ENCODE assay signal across 14 cellular contexts in the genomic region with DNA sequence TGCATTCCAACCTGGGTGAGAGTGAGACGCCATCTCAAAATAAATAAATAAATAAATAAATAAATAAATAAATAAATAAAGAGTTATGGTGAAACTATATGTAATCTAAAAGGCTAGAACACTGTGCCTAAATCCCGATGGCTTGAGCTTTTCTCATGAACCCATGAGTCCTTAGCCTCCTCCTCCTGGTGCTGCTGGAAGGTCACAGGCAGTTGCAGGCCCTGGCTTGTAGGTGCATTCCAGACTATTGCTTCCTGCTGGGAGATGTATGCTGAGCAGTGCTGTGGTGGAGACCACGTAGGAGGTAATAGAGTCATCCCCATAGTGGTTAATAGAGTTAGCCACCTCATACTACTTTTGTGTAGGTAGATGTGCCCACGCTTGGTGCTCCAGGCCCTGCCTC.
DNase-seq lines count a peak whose midpoint lies in the region; ATAC-seq and TF ChIP-seq lines count a peak whose summit lies in the region.
"Had no signal": no experiment of that assay in that cellular context is flagged by ENCODE, and none has a peak within 500 bp of the region (broad histone marks: within the 10 kb centered on the region; RNA-seq: fewer than 3 reads in every experiment).

No MANE protein-coding gene starts in this region.

- H3K4me3 Mint-ChIP-seq in stimulated activated memory B cell treated with anti-CD40 and anti-IgM and Interleukin-4, amounts not matched to agents 10 μg/mL and 1 μg/mL and 100 μg/mL, for 72 hours: no peak overlapping the region
- H3K4me3 Mint-ChIP-seq: stimulated activated naive CD8-positive, alpha-beta T cell treated with anti-CD3 and anti-CD28 coated beads, Interleukin-15, Interleukin-2, amounts not matched to agents 100 ng/mL and 50 ng/mL, for 24 hours had no signal

- TF ChIP-seq CTCF in astrocyte of the cerebellum (IDR thresholded peaks at IDR 0.05; ENCODE audit: low read depth, low read length, missing control alignments): no peak

- no peak overlapping the region for H3K4me3 ChIP-seq in astrocyte of the cerebellum (ENCODE audit: low read depth, low read length)
- peak overlapping the region; percentile 9; the same call in 1 of the 2 replicates for H3K4me3 ChIP-seq in iPS-18c (ENCODE audit: insufficient read depth, low read depth, low read length)

- no peak overlapping the region for H3K27ac Mint-ChIP-seq in stimulated activated memory B cell treated with anti-CD40 and anti-IgM and Interleukin-4, amounts not matched to agents 10 μg/mL and 1 μg/mL and 100 μg/mL, for 72 hours
- H3K27ac Mint-ChIP-seq: stimulated activated naive CD8-positive, alpha-beta T cell treated with anti-CD3 and anti-CD28 coated beads, Interleukin-15, Interleukin-2, amounts not matched to agents 100 ng/mL and 50 ng/mL, for 24 hours had no signal

- no peaks in the 10 kb centered on the region for H3K9me3 ChIP-seq in iPS-18c (ENCODE audit: control insufficient read depth, insufficient read depth, low read length)

- H3K9me3 Mint-ChIP-seq in stimulated activated memory B cell treated with anti-CD40 and anti-IgM and Interleukin-4, amounts not matched to agents 10 μg/mL and 1 μg/mL and 100 μg/mL, for 72 hours: no peaks in the 10 kb centered on the region
- H3K9me3 Mint-ChIP-seq: stimulated activated naive CD8-positive, alpha-beta T cell treated with anti-CD3 and anti-CD28 coated beads, Interleukin-15, Interleukin-2, amounts not matched to agents 100 ng/mL and 50 ng/mL, for 24 hours had no signal

- in situ Hi-C loops in astrocyte of the cerebellum (cut with HindIII; ENCODE audit: low sequenced_read_pairs): no loop called here

- peaks cover 23% of the 10 kb centered on the region for H3K27me3 Mint-ChIP-seq in stimulated activated memory B cell treated with anti-CD40 and anti-IgM and Interleukin-4, amounts not matched to agents 10 μg/mL and 1 μg/mL and 100 μg/mL, for 72 hours
- H3K27me3 Mint-ChIP-seq: stimulated activated naive CD8-positive, alpha-beta T cell treated with anti-CD3 and anti-CD28 coated beads, Interleukin-15, Interleukin-2, amounts not matched to agents 100 ng/mL and 50 ng/mL, for 24 hours had no signal

- ATAC-seq in HG02610 (IDR thresholded peaks at IDR 0.05; ENCODE audit: unreplicated experiment): peak; percentile 39
- peak; percentile 25 for ATAC-seq in stimulated activated memory B cell treated with anti-CD40 and anti-IgM and Interleukin-4, amounts not matched to agents 10 μg/mL and 1 μg/mL and 100 μg/mL, for 72 hours
- ATAC-seq in HG02840 (IDR thresholded peaks at IDR 0.05; ENCODE audit: low FRiP score, unreplicated experiment): no peak

- no peaks in the 10 kb centered on the region for H3K36me3 Mint-ChIP-seq in stimulated activated memory B cell treated with anti-CD40 and anti-IgM and Interleukin-4, amounts not matched to agents 10 μg/mL and 1 μg/mL and 100 μg/mL, for 72 hours

- peaks cover 9% of the 10 kb centered on the region for H3K4me1 Mint-ChIP-seq in stimulated activated memory B cell treated with anti-CD40 and anti-IgM and Interleukin-4, amounts not matched to agents 10 μg/mL and 1 μg/mL and 100 μg/mL, for 72 hours

- peak; percentile 52 for DNase-seq in astrocyte of the cerebellum (ENCODE audit: low read depth)
- DNase-seq in NCI-H2171 treated with DMSO at 0.1 percent for 48 hours (lab: John Stamatoyannopoulos, UW): no peak
- DNase-seq in amniotic stem cell (lab: John Stamatoyannopoulos, UW): no peak
- no peak for DNase-seq in activated naive CD4-positive, alpha-beta T cell treated with Interleukin-2 at 50 U/mL for 16 hours
- DNase-seq: activated CD4-positive, CD25-positive, alpha-beta regulatory T cell; activated CD8-positive, alpha-beta memory T cell treated with anti-CD3 and anti-CD28 coated beads, Interleukin-2, amount 50 U/mL, for 48 hours; amygdala; effector memory CD4-positive, alpha-beta T cell; stimulated activated CD4-positive, alpha-beta T cell treated with anti-CD3 and anti-CD28 coated beads, Interleukin-4, amount 100 ng/mL, for 1 hour had no signal
